ENCODE assay signal across 8 cellular contexts in the genomic region with DNA sequence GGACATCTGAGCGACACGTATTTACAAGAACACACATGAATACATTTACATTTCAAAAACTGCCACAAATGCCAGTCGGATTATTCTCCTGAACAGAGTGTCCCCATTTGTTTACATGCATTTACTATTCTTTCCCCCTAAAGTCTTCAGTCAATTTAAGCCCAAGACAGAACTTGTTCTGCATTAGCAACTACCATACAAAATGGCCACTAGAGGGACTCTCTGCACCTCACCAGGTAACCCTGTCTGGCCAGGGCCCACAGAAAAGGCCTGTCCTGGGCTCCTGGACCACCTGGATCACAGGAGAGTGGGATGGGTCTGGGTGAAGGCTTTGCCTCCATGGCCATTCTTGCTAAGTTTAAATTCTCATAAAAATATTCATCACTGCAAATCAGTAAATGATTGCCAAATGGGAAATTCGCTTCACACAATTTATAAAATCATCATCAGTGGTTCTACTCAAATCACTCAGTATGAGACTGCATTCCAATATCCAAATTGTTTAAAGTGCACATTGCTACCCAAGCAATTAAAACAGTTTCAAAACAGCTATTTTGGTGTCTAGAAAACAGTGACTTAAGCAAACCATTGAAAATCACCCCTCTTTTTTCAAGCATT. TPM values are rescaled to one million over a fixed set of nuclear protein-coding genes. Genes with fewer than 3 reads are reported as not detected.
A peak's percentile ranks its signal among the peaks of the same experiment; 100 is the strongest.
DNase-seq lines count a peak whose midpoint lies in the region; ATAC-seq and TF ChIP-seq lines count a peak whose summit lies in the region.

No MANE protein-coding gene starts in this region.

- H3K9me3 Mint-ChIP-seq in progenitor cell of endocrine pancreas (ENCODE audit: low read depth), result no peaks in the 10 kb centered on the region

- peak; percentile 80 for TF ChIP-seq RAD21 in Ishikawa (IDR thresholded peaks at IDR 0.05; ENCODE audit: low read depth)

- peak; percentile 89 for TF ChIP-seq CTCF in progenitor cell of endocrine pancreas (IDR thresholded peaks at IDR 0.05; ENCODE audit: unreplicated experiment)

- no peaks in the 10 kb centered on the region for H3K27me3 Mint-ChIP-seq in progenitor cell of endocrine pancreas

- TF ChIP-seq EP300 in Ishikawa (IDR thresholded peaks at IDR 0.05; ENCODE audit: borderline replicate concordance), result no peak

- ATAC-seq in GM18870 (IDR thresholded peaks at IDR 0.05; ENCODE audit: unreplicated experiment) (no peak), HG02938 (IDR thresholded peaks at IDR 0.05; ENCODE audit: unreplicated experiment) (no peak)

- no peak overlapping the region for H3K4me3 Mint-ChIP-seq in progenitor cell of endocrine pancreas (ENCODE audit: low read depth)

- in situ Hi-C loops in SK-MEL-5 (cut with HindIII; ENCODE audit: low pct_unique_long_range_greater_than_20kb, low sequenced_read_pairs), result no loop called here

- H3K4me1 Mint-ChIP-seq in progenitor cell of endocrine pancreas (ENCODE audit: low read depth), result peaks cover 13% of the 10 kb centered on the region

- no peak overlapping the region for H3K27ac Mint-ChIP-seq in progenitor cell of endocrine pancreas

- peaks cover 2% of the 10 kb centered on the region for H3K36me3 Mint-ChIP-seq in progenitor cell of endocrine pancreas (ENCODE audit: insufficient read depth)

- DNase-seq in SKM-1 treated with dmso at 0.1 percent for 144 hours (lab: John Stamatoyannopoulos, UW; ENCODE audit: unreplicated experiment), result peak; percentile 19
- no peak for DNase-seq in SKM-1 (lab: John Stamatoyannopoulos, UW; ENCODE audit: unreplicated experiment)
- peak; percentile 57 for DNase-seq in SK-MEL-5 (ENCODE audit: low read depth, low spot score)
- DNase-seq in fibroblast of gingiva (ENCODE audit: low read depth), result peak; percentile 42
- no peak for DNase-seq in progenitor cell of endocrine pancreas (ENCODE audit: low spot score, unreplicated experiment)

TF ChIP-seq in Ishikawa, 13 proteins besides CTCF, POLR2A, EP300 and RAD21:
- no peak for TF ChIP-seq FOXM1 (IDR thresholded peaks at IDR 0.05; ENCODE audit: borderline replicate concordance, low read depth)
- TF ChIP-seq ZBTB7A (IDR thresholded peaks at IDR 0.05; ENCODE audit: low read depth), result no peak
- TF ChIP-seq TCF12 (IDR thresholded peaks at IDR 0.05; ENCODE audit: low read depth), result no peak
- no peak for TF ChIP-seq YY1 (IDR thresholded peaks at IDR 0.05; ENCODE audit: low read depth)
- TF ChIP-seq, protein P1, sequence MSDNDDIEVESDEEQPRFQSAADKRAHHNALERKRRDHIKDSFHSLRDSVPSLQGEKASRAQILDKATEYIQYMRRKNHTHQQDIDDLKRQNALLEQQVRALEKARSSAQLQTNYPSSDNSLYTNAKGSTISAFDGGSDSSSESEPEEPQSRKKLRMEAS (IDR thresholded peaks at IDR 0.05), result no peak
- TF ChIP-seq, protein P2, sequence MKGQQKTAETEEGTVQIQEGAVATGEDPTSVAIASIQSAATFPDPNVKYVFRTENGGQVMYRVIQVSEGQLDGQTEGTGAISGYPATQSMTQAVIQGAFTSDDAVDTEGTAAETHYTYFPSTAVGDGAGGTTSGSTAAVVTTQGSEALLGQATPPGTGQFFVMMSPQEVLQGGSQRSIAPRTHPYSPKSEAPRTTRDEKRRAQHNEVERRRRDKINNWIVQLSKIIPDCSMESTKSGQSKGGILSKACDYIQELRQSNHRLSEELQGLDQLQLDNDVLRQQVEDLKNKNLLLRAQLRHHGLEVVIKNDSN (IDR thresholded peaks at IDR 0.05), result no peak
- no peak for TF ChIP-seq EGR1 (IDR thresholded peaks at IDR 0.05)
- no peak for TF ChIP-seq TEAD4 (IDR thresholded peaks at IDR 0.05)
- no peak for TF ChIP-seq TAF1 (IDR thresholded peaks at IDR 0.05; ENCODE audit: low read depth)
- TF ChIP-seq, protein P3, sequence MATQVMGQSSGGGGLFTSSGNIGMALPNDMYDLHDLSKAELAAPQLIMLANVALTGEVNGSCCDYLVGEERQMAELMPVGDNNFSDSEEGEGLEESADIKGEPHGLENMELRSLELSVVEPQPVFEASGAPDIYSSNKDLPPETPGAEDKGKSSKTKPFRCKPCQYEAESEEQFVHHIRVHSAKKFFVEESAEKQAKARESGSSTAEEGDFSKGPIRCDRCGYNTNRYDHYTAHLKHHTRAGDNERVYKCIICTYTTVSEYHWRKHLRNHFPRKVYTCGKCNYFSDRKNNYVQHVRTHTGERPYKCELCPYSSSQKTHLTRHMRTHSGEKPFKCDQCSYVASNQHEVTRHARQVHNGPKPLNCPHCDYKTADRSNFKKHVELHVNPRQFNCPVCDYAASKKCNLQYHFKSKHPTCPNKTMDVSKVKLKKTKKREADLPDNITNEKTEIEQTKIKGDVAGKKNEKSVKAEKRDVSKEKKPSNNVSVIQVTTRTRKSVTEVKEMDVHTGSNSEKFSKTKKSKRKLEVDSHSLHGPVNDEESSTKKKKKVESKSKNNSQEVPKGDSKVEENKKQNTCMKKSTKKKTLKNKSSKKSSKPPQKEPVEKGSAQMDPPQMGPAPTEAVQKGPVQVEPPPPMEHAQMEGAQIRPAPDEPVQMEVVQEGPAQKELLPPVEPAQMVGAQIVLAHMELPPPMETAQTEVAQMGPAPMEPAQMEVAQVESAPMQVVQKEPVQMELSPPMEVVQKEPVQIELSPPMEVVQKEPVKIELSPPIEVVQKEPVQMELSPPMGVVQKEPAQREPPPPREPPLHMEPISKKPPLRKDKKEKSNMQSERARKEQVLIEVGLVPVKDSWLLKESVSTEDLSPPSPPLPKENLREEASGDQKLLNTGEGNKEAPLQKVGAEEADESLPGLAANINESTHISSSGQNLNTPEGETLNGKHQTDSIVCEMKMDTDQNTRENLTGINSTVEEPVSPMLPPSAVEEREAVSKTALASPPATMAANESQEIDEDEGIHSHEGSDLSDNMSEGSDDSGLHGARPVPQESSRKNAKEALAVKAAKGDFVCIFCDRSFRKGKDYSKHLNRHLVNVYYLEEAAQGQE (IDR thresholded peaks at IDR 0.05; ENCODE audit: low read depth), result no peak
- TF ChIP-seq NFIC (IDR thresholded peaks at IDR 0.05), result no peak
- TF ChIP-seq CEBPB (IDR thresholded peaks at IDR 0.05), result no peak
- TF ChIP-seq CREB1 (IDR thresholded peaks at IDR 0.05; ENCODE audit: low read depth), result no peak
TF ChIP-seq in Ishikawa: peak in this region for 0.

RNA-seq across cellular contexts. Expression of a gene that starts 12.5 kb away (rescaled TPM):
- total RNA-seq in SK-MEL-5 (2014; rRNA removed; shearing (Covaris generic)), result not detected in 2 replicates
- polyA plus RNA-seq in SK-MEL-5 (2015; cell fraction: cytosol; rRNA removed), result not detected in 2 replicates
- polyA plus RNA-seq in SK-MEL-5 (2015; cell fraction: nucleus; rRNA removed), result not detected in 2 replicates
- total RNA-seq in progenitor cell of endocrine pancreas, result not detected in 2 replicates

RNA-seq across cellular contexts. Expression of a gene that starts 23.8 kb away (rescaled TPM):
- not detected in 2 replicates for total RNA-seq in SK-MEL-5 (2014; rRNA removed; shearing (Covaris generic))
- polyA plus RNA-seq in SK-MEL-5 (2015; cell fraction: cytosol; rRNA removed), result not detected in 2 replicates
- polyA plus RNA-seq in SK-MEL-5 (2015; cell fraction: nucleus; rRNA removed), result not detected in 2 replicates
- 0.89 and 1.3 TPM in 2 replicates for total RNA-seq in progenitor cell of endocrine pancreas

Comparison
In these comparisons a context has a peak if more than half of its experiments do, and no peak if none do; other contexts are left out.
1. DNase-seq: peak in SKM-1 treated with dmso at 0.1 percent for 144 hours (single experiment), SK-MEL-5 (single experiment) and fibroblast of gingiva (single experiment); none in SKM-1 (single experiment) and progenitor cell of endocrine pancreas (single experiment).